8 cellular contexts compared by ENCODE assay signal in genomic region chr22:24803064-24803542, GRCh38. TPM values are rescaled to one million over a fixed set of nuclear protein-coding genes. Genes with fewer than 3 reads are reported as not detected.
DNase-seq lines count a peak whose midpoint lies in the region; ATAC-seq and TF ChIP-seq lines count a peak whose summit lies in the region.

No MANE protein-coding gene starts in this region.

- H3K9ac ChIP-seq in parathyroid adenoma = no peak overlapping the region

- H3K36me3 ChIP-seq in parathyroid adenoma (ENCODE audit: control insufficient read depth, insufficient read depth, low read length) (no peaks in the 10 kb centered on the region), aorta (ENCODE audit: control insufficient read depth in 1 of 2, insufficient read depth in 2 of 2, low read length in 1 of 2) (no peaks in the 10 kb centered on the region)

- intact Hi-C loops in aorta (cut with DNase I) = loop anchor here in 1 of 2 donors (5.0 kb wide), 1 partner anchor 34 kb away; no protein-coding TSS in a partner anchor

- WGBS in aorta, 2 donors = 54 to 61% methylated on average over 3 of the region's 3 CpGs

- H2AFZ ChIP-seq in parathyroid adenoma = no peak overlapping the region

- DNase-seq in NCI-H345 (lab: John Stamatoyannopoulos, UW) = peak; percentile 26
- DNase-seq in NCI-H345 treated with DMSO at 0.1 percent for 48 hours (lab: John Stamatoyannopoulos, UW; ENCODE audit: unreplicated experiment) = no peak
- DNase-seq in NCI-H2227 treated with DMSO at 0.1 percent for 48 hours (lab: John Stamatoyannopoulos, UW) = peak; percentile 19
- peak; percentile 68 for DNase-seq in activated T-cell treated with anti-CD3 and anti-CD28 coated beads, Interleukin-2, amount 50 U/mL, for 1 hour
- DNase-seq in fibroblast of the aortic adventitia (ENCODE audit: low read depth) = peak; percentile 40
- DNase-seq in aorta = peak; percentile 58 to 87
- DNase-seq in foreskin melanocyte = no peak

- TF ChIP-seq CTCF in fibroblast of the aortic adventitia (IDR thresholded peaks at IDR 0.05; ENCODE audit: insufficient read depth, low read length) = peak; percentile 93
- peak; percentile 71 for TF ChIP-seq CTCF in parathyroid adenoma (IDR thresholded peaks at IDR 0.05)

- no peak for ATAC-seq in aorta (ENCODE audit: low FRiP score)

- H3K4me1 ChIP-seq in parathyroid adenoma = no peaks in the 10 kb centered on the region
- no peaks in the 10 kb centered on the region for H3K4me1 ChIP-seq in aorta (ENCODE audit: control insufficient read depth in 1 of 2, insufficient read depth in 2 of 2, low read length in 2 of 2)

- H3K27me3 ChIP-seq in parathyroid adenoma (ENCODE audit: control insufficient read depth, insufficient read depth, low read length) = no peaks in the 10 kb centered on the region
- H3K27me3 ChIP-seq in aorta (ENCODE audit: control insufficient read depth in 1 of 2, insufficient read depth in 2 of 2, low read length in 1 of 2) = no peaks in the 10 kb centered on the region

- H3K4me3 ChIP-seq in fibroblast of the aortic adventitia (ENCODE audit: low read depth, low read length) (no peak overlapping the region), parathyroid adenoma (ENCODE audit: low read depth, low read length) (no peak overlapping the region), aorta (ENCODE audit: low read length in 2 of 2) (no peak overlapping the region)

- H3K27ac ChIP-seq in parathyroid adenoma (no peak overlapping the region), aorta (ENCODE audit: low read depth in 1 of 2, low read length in 2 of 2) (no peak overlapping the region)

- H3K4me2 ChIP-seq in parathyroid adenoma (ENCODE audit: low read length) = no peak overlapping the region

- H3K9me3 ChIP-seq in parathyroid adenoma (ENCODE audit: control insufficient read depth, low read length) (no peaks in the 10 kb centered on the region), aorta (ENCODE audit: control insufficient read depth, low read length) (no peaks in the 10 kb centered on the region)

- H3K79me2 ChIP-seq in parathyroid adenoma = no peaks in the 10 kb centered on the region

RNA-seq across cellular contexts. Expression of gene SGSM1, which starts 2.9 kb away (rescaled TPM):
- total RNA-seq in fibroblast of the aortic adventitia (ENCODE audit: low replicate concordance) (not detected in 2 replicates), aorta (1 to 10 TPM; 9.2 to 9.5 TPM)
- polyA plus RNA-seq in aorta = 1 to 10 TPM in 1 of 2 donors, under 1 TPM in 1; 0.50 to 5.9 TPM

RNA-seq across cellular contexts. Expression of gene PIWIL3, which starts 28.6 kb away (rescaled TPM):
- total RNA-seq in fibroblast of the aortic adventitia (ENCODE audit: low replicate concordance) (not detected in 2 replicates), aorta (not detected)
- not detected for polyA plus RNA-seq in aorta

Comparison
In these comparisons a context has a peak if more than half of its experiments do, and no peak if none do; other contexts are left out.
1. DNase-seq: peak in NCI-H345 (single experiment), NCI-H2227 treated with DMSO at 0.1 percent for 48 hours (single experiment), activated T-cell treated with anti-CD3 and anti-CD28 coated beads, Interleukin-2, amount 50 U/mL, for 1 hour (single experiment), fibroblast of the aortic adventitia (single experiment) and aorta (2 of 2); none in NCI-H345 treated with DMSO at 0.1 percent for 48 hours (single experiment) and foreskin melanocyte (single experiment).
2. RNA of gene SGSM1, which starts 2.9 kb away (total RNA-seq): 9.2 to 9.5 TPM in aorta; not detected in fibroblast of the aortic adventitia; every median in the first group is over 10 times any median in the second.